8 cellular contexts compared by ENCODE assay signal in genomic region chr4:48270516-48270897, GRCh38. TPM values are rescaled to one million over a fixed set of nuclear protein-coding genes. Genes with fewer than 3 reads are reported as not detected.
A peak's percentile ranks its signal among the peaks of the same experiment; 100 is the strongest.
DNase-seq lines count a peak whose midpoint lies in the region; FAIRE-seq lines count a peak whose summit lies in the region.

No MANE protein-coding gene starts in this region.

- peak overlapping the region; percentile 95 for H3K4me3 Mint-ChIP-seq in T-helper 2 cell treated with Interferon-gamma antibody and Interleukin-4, amounts not matched to agents 5 μg/mL and 100 μg/mL, for 36 hours
- peak overlapping the region; percentile 93 for H3K4me3 Mint-ChIP-seq in activated T-helper 2 cell treated with anti-CD3 and anti-CD28 coated beads, Interferon-gamma antibody, Interleukin-2, Interleukin-4, amounts not matched to agents 10 μg/mL and 5 μg/mL and 100 μg/mL, durations not matched to agents 14 hours and 24 hours and 36 hours (ENCODE audit: low read depth)

- H3K4me1 Mint-ChIP-seq in T-helper 2 cell treated with Interferon-gamma antibody and Interleukin-4, amounts not matched to agents 5 μg/mL and 100 μg/mL, for 36 hours (ENCODE audit: low read depth) = peaks cover 18% of the 10 kb centered on the region
- H3K4me1 Mint-ChIP-seq in activated T-helper 2 cell treated with anti-CD3 and anti-CD28 coated beads, Interferon-gamma antibody, Interleukin-2, Interleukin-4, amounts not matched to agents 10 μg/mL and 5 μg/mL and 100 μg/mL, durations not matched to agents 14 hours and 24 hours and 36 hours (ENCODE audit: low read depth) = peaks cover 19% of the 10 kb centered on the region

- intact Hi-C loops in activated T-helper 2 cell treated with anti-CD3 and anti-CD28 coated beads, Interferon-gamma antibody, Interleukin-2, Interleukin-4, amounts not matched to agents 10 μg/mL and 5 μg/mL and 100 μg/mL, durations not matched to agents 14 hours and 24 hours and 36 hours (cut with micrococcal nuclease) = loop anchor here (2.0 to 5.0 kb wide), 3 partner anchors 44 to 108 kb away; no protein-coding TSS in a partner anchor

- H3K9me3 Mint-ChIP-seq in T-helper 2 cell treated with Interferon-gamma antibody and Interleukin-4, amounts not matched to agents 5 μg/mL and 100 μg/mL, for 36 hours = no peaks in the 10 kb centered on the region
- H3K9me3 Mint-ChIP-seq in activated T-helper 2 cell treated with anti-CD3 and anti-CD28 coated beads, Interferon-gamma antibody, Interleukin-2, Interleukin-4, amounts not matched to agents 10 μg/mL and 5 μg/mL and 100 μg/mL, durations not matched to agents 14 hours and 24 hours and 36 hours = no peaks in the 10 kb centered on the region

- no peaks in the 10 kb centered on the region for H3K36me3 Mint-ChIP-seq in T-helper 2 cell treated with Interferon-gamma antibody and Interleukin-4, amounts not matched to agents 5 μg/mL and 100 μg/mL, for 36 hours (ENCODE audit: low read depth)
- H3K36me3 Mint-ChIP-seq in activated T-helper 2 cell treated with anti-CD3 and anti-CD28 coated beads, Interferon-gamma antibody, Interleukin-2, Interleukin-4, amounts not matched to agents 10 μg/mL and 5 μg/mL and 100 μg/mL, durations not matched to agents 14 hours and 24 hours and 36 hours (ENCODE audit: low read depth) = no peaks in the 10 kb centered on the region

- DNase-seq in T-helper 2 cell treated with Interferon-gamma antibody and Interleukin-4, amounts not matched to agents 5 μg/mL and 100 μg/mL, for 36 hours (ENCODE audit: low spot score) = no peak
- DNase-seq in T-helper 2 cell (no peak), superior temporal gyrus (ENCODE audit: extremely low spot score) (peak; percentile 24), AG20443 (ENCODE audit: low spot score) (no peak), HPDE6-E6E7 (ENCODE audit: extremely low spot score) (no peak), NCI-H748 (lab: John Stamatoyannopoulos, UW; ENCODE audit: unreplicated experiment) (no peak)
- DNase-seq in activated T-helper 2 cell treated with anti-CD3 and anti-CD28 coated beads, Interferon-gamma antibody, Interleukin-2, Interleukin-4, amounts not matched to agents 10 μg/mL and 5 μg/mL and 100 μg/mL, durations not matched to agents 14 hours and 24 hours and 36 hours (ENCODE audit: low spot score) = no peak

- no peaks in the 10 kb centered on the region for H3K27me3 Mint-ChIP-seq in T-helper 2 cell treated with Interferon-gamma antibody and Interleukin-4, amounts not matched to agents 5 μg/mL and 100 μg/mL, for 36 hours (ENCODE audit: low read depth)
- H3K27me3 Mint-ChIP-seq in activated T-helper 2 cell treated with anti-CD3 and anti-CD28 coated beads, Interferon-gamma antibody, Interleukin-2, Interleukin-4, amounts not matched to agents 10 μg/mL and 5 μg/mL and 100 μg/mL, durations not matched to agents 14 hours and 24 hours and 36 hours (ENCODE audit: low read depth) = no peaks in the 10 kb centered on the region

- peak; percentile 17 for FAIRE-seq in islet of Langerhans (lab: Jason Lieb, UNC)

- H3K27ac Mint-ChIP-seq in T-helper 2 cell treated with Interferon-gamma antibody and Interleukin-4, amounts not matched to agents 5 μg/mL and 100 μg/mL, for 36 hours = peak overlapping the region; percentile 80
- peak overlapping the region; percentile 87 for H3K27ac Mint-ChIP-seq in activated T-helper 2 cell treated with anti-CD3 and anti-CD28 coated beads, Interferon-gamma antibody, Interleukin-2, Interleukin-4, amounts not matched to agents 10 μg/mL and 5 μg/mL and 100 μg/mL, durations not matched to agents 14 hours and 24 hours and 36 hours

RNA-seq across cellular contexts. Expression of gene TEC, which starts 0.9 kb away (rescaled TPM):
- total RNA-seq in activated T-helper 2 cell treated with anti-CD3 and anti-CD28 coated beads, Interferon-gamma antibody, Interleukin-2, Interleukin-4, amounts not matched to agents 10 μg/mL and 5 μg/mL and 100 μg/mL, durations not matched to agents 14 hours and 24 hours and 36 hours = 2.2 and 2.4 TPM in 2 replicates
